Comparison of ENCODE assay signal across 9 cellular contexts in the genomic region with DNA sequence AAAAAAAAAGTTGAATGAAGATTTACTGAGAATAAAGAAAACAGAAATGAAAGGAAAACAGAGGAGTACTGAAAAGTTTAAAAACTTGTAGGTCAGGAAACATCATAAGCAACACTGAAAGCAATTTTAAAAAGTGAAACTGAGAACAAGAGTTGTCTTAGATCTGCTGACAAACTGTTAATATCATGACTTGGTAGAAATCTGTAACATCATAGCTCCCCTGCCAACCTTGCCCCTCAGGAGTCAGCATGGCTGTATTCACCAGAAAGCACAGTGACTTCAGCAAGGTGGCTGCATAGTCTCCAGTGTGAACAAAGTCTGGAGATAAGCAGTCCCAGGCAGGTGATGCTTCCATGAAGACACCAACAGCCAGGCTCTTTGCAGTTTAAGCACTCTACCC. TPM values are rescaled to one million over a fixed set of nuclear protein-coding genes. Genes with fewer than 3 reads are reported as not detected.
DNase-seq lines count a peak whose midpoint lies in the region; ATAC-seq and TF ChIP-seq lines count a peak whose summit lies in the region.
"Had no signal": no experiment of that assay in that cellular context is flagged by ENCODE, and none has a peak within 500 bp of the region (broad histone marks: within the 10 kb centered on the region; RNA-seq: fewer than 3 reads in every experiment).

No MANE protein-coding gene starts in this region.

- DNase-seq in left colon (no peak), endothelial cell (ENCODE audit: low spot score) (no peak), amniotic stem cell (lab: John Stamatoyannopoulos, UW) (no peak), Right ventricle myocardium inferior (ENCODE audit: missing footprints) (no peak)
- DNase-seq: NCI-H2227 treated with DMSO at 0.1 percent for 48 hours, upper lobe of right lung had no signal

- ATAC-seq in GM18867 (IDR thresholded peaks at IDR 0.05; ENCODE audit: unreplicated experiment) (peak; percentile 79), GM21528 (IDR thresholded peaks at IDR 0.05; ENCODE audit: low FRiP score, unreplicated experiment) (peak; percentile 69), HG03196 (IDR thresholded peaks at IDR 0.05; ENCODE audit: unreplicated experiment) (peak; percentile 60), left colon (peak; percentile 10), Right ventricle myocardium inferior (no peak)
- ATAC-seq: upper lobe of right lung had no signal

- H3K4me1 Mint-ChIP-seq in endothelial cell (ENCODE audit: unreplicated experiment) = peaks cover 28% of the 10 kb centered on the region

- no peaks in the 10 kb centered on the region for H3K9me3 Mint-ChIP-seq in endothelial cell (ENCODE audit: unreplicated experiment)

- intact Hi-C loops in left colon (cut with DNase I, micrococcal nuclease) = no loop called here
- intact Hi-C loops in Right ventricle myocardium inferior (cut with DNase I) = no loop called here

- no peak overlapping the region for H3K27ac Mint-ChIP-seq in endothelial cell (ENCODE audit: unreplicated experiment)

- peaks cover 18% of the 10 kb centered on the region for H3K27me3 Mint-ChIP-seq in endothelial cell (ENCODE audit: unreplicated experiment)

- H3K4me3 Mint-ChIP-seq in endothelial cell (ENCODE audit: unreplicated experiment) = no peak overlapping the region

- TF ChIP-seq CTCF in endothelial cell (IDR thresholded peaks at IDR 0.05; ENCODE audit: unreplicated experiment) = no peak

- peaks cover 10% of the 10 kb centered on the region for H3K36me3 Mint-ChIP-seq in endothelial cell (ENCODE audit: low read depth, unreplicated experiment)

RNA-seq across cellular contexts. Expression of gene NAA20, which starts 5.3 kb away (rescaled TPM):
- total RNA-seq in left colon (10 to 100 TPM; 39.2 to 39.6 TPM), endothelial cell (ENCODE audit: unreplicated experiment) (36.3 TPM), Right ventricle myocardium inferior (58.4 TPM)

RNA-seq across cellular contexts. Expression of gene CRNKL1, which starts 29.8 kb away (rescaled TPM):
- total RNA-seq in left colon = 10 to 100 TPM; 15.2 to 22.4 TPM
- 24.6 TPM for total RNA-seq in endothelial cell (ENCODE audit: unreplicated experiment)
- total RNA-seq in Right ventricle myocardium inferior = 16.5 TPM

RNA-seq across cellular contexts. Expression of gene CFAP61, which starts 29.8 kb away (rescaled TPM):
- total RNA-seq in left colon (under 1 TPM in 1 of 2 donors, not detected in 1; 0.67 TPM), endothelial cell (ENCODE audit: unreplicated experiment) (not detected), Right ventricle myocardium inferior (27.4 TPM)
- total RNA-seq: upper lobe of right lung had no signal

Comparison
In these comparisons a context has a peak if more than half of its experiments do, and no peak if none do; other contexts are left out.
1. RNA of gene CFAP61, which starts 29.8 kb away (total RNA-seq): 27.4 TPM in Right ventricle myocardium inferior (single experiment); 0.67 TPM in left colon and not detected in endothelial cell (single experiment); every median in the first group is over 10 times any median in the second.